ENCODE assay signal across 9 cellular contexts in the genomic region with DNA sequence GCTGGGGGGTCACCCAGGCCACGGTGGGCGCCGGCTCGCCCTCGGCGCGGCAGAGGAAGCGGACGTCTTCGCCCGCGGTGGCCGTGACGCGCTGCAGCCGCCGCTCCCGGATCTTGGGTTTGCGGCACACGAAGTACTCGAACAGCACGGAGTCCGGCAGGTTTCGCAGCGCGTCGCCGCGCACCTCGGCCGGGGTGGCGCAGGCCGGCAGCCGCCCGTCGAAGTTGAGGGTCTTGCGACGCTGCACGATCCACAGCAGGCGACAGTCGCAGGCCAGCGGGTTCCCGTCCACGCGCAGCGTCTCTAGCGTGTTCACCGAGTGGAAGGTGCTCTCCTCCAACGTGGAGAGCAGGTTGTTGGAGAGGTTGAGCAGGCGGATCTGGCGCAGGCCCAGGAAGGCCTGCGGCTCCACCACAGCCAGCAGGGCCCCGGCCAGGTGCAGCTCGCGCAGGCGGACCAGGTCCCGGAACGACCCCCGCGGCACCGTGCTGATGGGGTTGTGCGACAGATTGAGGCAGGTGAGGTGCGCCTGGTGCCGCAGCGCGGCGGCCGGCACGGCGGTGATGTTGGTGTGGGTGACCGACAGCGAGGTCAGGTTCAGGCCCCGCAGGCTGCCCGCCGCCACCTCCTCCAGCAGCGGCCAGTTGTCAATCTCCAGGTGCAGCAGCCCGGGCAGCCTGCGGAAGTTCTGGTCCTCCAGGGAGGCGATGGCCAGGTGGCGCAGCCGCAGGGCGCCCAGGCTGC. TPM values are rescaled to one million over a fixed set of nuclear protein-coding genes. Genes with fewer than 3 reads are reported as not detected.
A peak's percentile ranks its signal among the peaks of the same experiment; 100 is the strongest.
DNase-seq lines count a peak whose midpoint lies in the region; ATAC-seq and TF ChIP-seq lines count a peak whose summit lies in the region.
"Had no signal": no experiment of that assay in that cellular context is flagged by ENCODE, and none has a peak within 500 bp of the region (broad histone marks: within the 10 kb centered on the region; RNA-seq: fewer than 3 reads in every experiment).

No MANE protein-coding gene starts in this region.

- dilution Hi-C loops in mammary epithelial cell (cut with HindIII; ENCODE audit: low sequenced_read_pairs) = loop anchor here (25.0 kb wide), 1 partner anchor 122 kb away; no protein-coding TSS in a partner anchor

- CTCF ChIA-PET in mammary epithelial cell (lab: Charles Lee; ENCODE audit: low non-redundant PET) = no interaction called here

- no peak for TF ChIP-seq CTCF in mammary epithelial cell (conservative IDR thresholded peaks at IDR 0.05 in 1 of 2, IDR thresholded peaks at IDR 0.05 in 1 of 2; ENCODE audit: extremely low read depth in 1 of 2, insufficient read depth in 1 of 2, low read depth in 1 of 2, low read length in 2 of 2)
- TF ChIP-seq CTCF in neutrophil (IDR thresholded peaks at IDR 0.05) = no peak
- no peak for TF ChIP-seq CTCF in foreskin keratinocyte (conservative IDR thresholded peaks at IDR 0.05)

- H2AFZ ChIP-seq in mammary epithelial cell (ENCODE audit: low read depth, low read length) = peak overlapping the region; percentile 74

- DNase-seq in DMS79 (lab: John Stamatoyannopoulos, UW) = peak; percentile 44
- DNase-seq in mammary epithelial cell = peak; percentile 35
- no peak for DNase-seq in foreskin keratinocyte
- DNase-seq in KG1 (lab: John Stamatoyannopoulos, UW) = no peak
- no peak for DNase-seq in GM19240 (ENCODE audit: insufficient read length, low spot score)

- peak overlapping the region; percentile 87 to 90 (median 89) for H3K4me3 Mint-ChIP-seq in IgD-negative memory B cell

- no peak overlapping the region for H3K9ac ChIP-seq in mammary epithelial cell (ENCODE audit: insufficient read depth, low read length)

- in situ Hi-C loops in mammary epithelial cell (cut with MboI; ENCODE audit: low sequenced_read_pairs in 2 of 2) = no loop called here

- peaks cover 5% of the 10 kb centered on the region for H3K36me3 Mint-ChIP-seq in IgD-negative memory B cell

- peaks cover 31% of the 10 kb centered on the region for H3K27me3 ChIP-seq in mammary epithelial cell (ENCODE audit: insufficient read depth, low read length)
- H3K27me3 ChIP-seq in neutrophil = no peaks in the 10 kb centered on the region
- peaks cover 91% of the 10 kb centered on the region for H3K27me3 ChIP-seq in foreskin keratinocyte

- H3K27ac ChIP-seq in mammary epithelial cell (ENCODE audit: insufficient read depth, low read depth, low read length) = no peak overlapping the region
- peak overlapping the region; percentile 99 for H3K27ac ChIP-seq in neutrophil
- H3K27ac ChIP-seq in foreskin keratinocyte = no peak overlapping the region

- no peaks in the 10 kb centered on the region for H3K9me3 ChIP-seq in mammary epithelial cell (replicated peaks; ENCODE audit: insufficient read depth, low read length)
- no peaks in the 10 kb centered on the region for H3K9me3 ChIP-seq in neutrophil

- peaks cover 24 to 32% (median 28%) of the 10 kb centered on the region in 3 donors for H3K4me1 Mint-ChIP-seq in IgD-negative memory B cell

- H3K4me3 ChIP-seq in mammary epithelial cell (replicated peaks in 1 of 3; ENCODE audit: insufficient read depth in 1 of 3, low read depth in 2 of 3, low read length in 3 of 3) (peak overlapping the region in 1 of 3 experiments; percentile 39), neutrophil (ENCODE audit: low read depth in 1 of 2, low read length in 1 of 2) (peak overlapping the region; percentile 95)

- intact Hi-C loops in mammary epithelial cell (cut with micrococcal nuclease) = no loop called here

- no peaks in the 10 kb centered on the region for H3K79me2 ChIP-seq in mammary epithelial cell (ENCODE audit: insufficient read depth, low read length)

- ATAC-seq in GM21825 (IDR thresholded peaks at IDR 0.05; ENCODE audit: unreplicated experiment) (no peak), foreskin keratinocyte (no peak)

- H3K27me3 Mint-ChIP-seq in IgD-negative memory B cell = peaks cover 3% of the 10 kb centered on the region

- H3K27ac Mint-ChIP-seq in IgD-negative memory B cell = peak overlapping the region in 2 of 3 donors; percentile 84 to 92

- peak overlapping the region; percentile 91 for H3K4me2 ChIP-seq in mammary epithelial cell (ENCODE audit: insufficient read depth, low read depth, low read length)

- BruUV-seq in mammary epithelial cell (replicated peaks; lab: Mats Ljungman, UMichigan) = no TSS peak

- H3K36me3 ChIP-seq in mammary epithelial cell (ENCODE audit: insufficient read depth, low read length) = no peaks in the 10 kb centered on the region
- H3K36me3 ChIP-seq in neutrophil = peaks cover 47% of the 10 kb centered on the region

- H4K20me1 ChIP-seq in mammary epithelial cell (ENCODE audit: insufficient read depth, low read length) = peaks cover 9% of the 10 kb centered on the region

- WGBS in mammary epithelial cell (ENCODE audit: low coverage, missing lambda C conversion rate) = 11% methylated on average over 31 of the region's 82 CpGs

- no peaks in the 10 kb centered on the region for H3K9me3 Mint-ChIP-seq in IgD-negative memory B cell

- peaks cover 19% of the 10 kb centered on the region for H3K4me1 ChIP-seq in mammary epithelial cell (ENCODE audit: insufficient read depth, low read length)
- H3K4me1 ChIP-seq in neutrophil (ENCODE audit: control insufficient read depth in 1 of 2, insufficient read depth in 1 of 2, low read depth in 1 of 2, low read length in 1 of 2) = peaks cover 80 to 89% of the 10 kb centered on the region in 2 experiments
- H3K4me1 ChIP-seq in foreskin keratinocyte = no peaks in the 10 kb centered on the region

RNA-seq across cellular contexts. Expression of a gene that starts 8.6 kb away (rescaled TPM):
- 0.26 TPM for polyA plus RNA-seq in IgD-negative memory B cell
- not detected for total RNA-seq in mammary epithelial cell
- not detected for polyA plus RNA-seq in mammary epithelial cell
- not detected for polyA minus RNA-seq in mammary epithelial cell
- total RNA-seq in foreskin keratinocyte = not detected in 2 replicates
- not detected in 2 replicates for polyA plus RNA-seq in foreskin keratinocyte

RNA-seq across cellular contexts. Expression of a gene that starts 17.3 kb away (rescaled TPM):
- 14.7 TPM for polyA plus RNA-seq in IgD-negative memory B cell
- not detected for total RNA-seq in mammary epithelial cell
- polyA plus RNA-seq in mammary epithelial cell = not detected
- not detected for polyA minus RNA-seq in mammary epithelial cell
- total RNA-seq in foreskin keratinocyte = not detected in 2 replicates
- polyA plus RNA-seq in foreskin keratinocyte = not detected in 2 replicates
- total RNA-seq: ureter had no signal

RNA-seq across cellular contexts. Expression of a gene that starts 34.4 kb away (rescaled TPM):
- polyA plus RNA-seq in IgD-negative memory B cell = 4.3 TPM
- total RNA-seq in mammary epithelial cell = under 1 TPM in 1 of 2 donors, not detected in 1; 0.38 TPM
- polyA plus RNA-seq in mammary epithelial cell = not detected
- polyA minus RNA-seq in mammary epithelial cell = not detected
- total RNA-seq in foreskin keratinocyte = 0.17 TPM in 1 of 2 replicates, not detected in the other
- polyA plus RNA-seq in foreskin keratinocyte = 0.17 and 0.22 TPM in 2 replicates

RNA-seq across cellular contexts. Expression of a gene that starts 37.8 kb away (rescaled TPM):
- 308 TPM for polyA plus RNA-seq in IgD-negative memory B cell
- total RNA-seq in mammary epithelial cell = 10 to 100 TPM; 67.7 to 91.6 TPM
- 442 TPM for polyA plus RNA-seq in mammary epithelial cell
- polyA minus RNA-seq in mammary epithelial cell = 35.3 TPM
- total RNA-seq in foreskin keratinocyte = 176 and 197 TPM in 2 replicates
- 335 and 343 TPM in 2 replicates for polyA plus RNA-seq in foreskin keratinocyte

RNA-seq across cellular contexts. Expression of a gene that starts 37.9 kb away (rescaled TPM):
- 20.8 TPM for polyA plus RNA-seq in IgD-negative memory B cell
- total RNA-seq in mammary epithelial cell = 10 to 100 TPM; 21.8 to 50.7 TPM
- polyA plus RNA-seq in mammary epithelial cell = 13.5 TPM
- polyA minus RNA-seq in mammary epithelial cell = 3.9 TPM
- 15.8 and 18.8 TPM in 2 replicates for total RNA-seq in foreskin keratinocyte
- polyA plus RNA-seq in foreskin keratinocyte = 11.6 and 14.1 TPM in 2 replicates

Comparison
In these comparisons a context has a peak if more than half of its experiments do, and no peak if none do; other contexts are left out.
1. DNase-seq: peak in DMS79 (single experiment) and mammary epithelial cell (single experiment); none in foreskin keratinocyte (0 of 2), KG1 (single experiment) and GM19240 (single experiment).
2. RNA of a gene that starts 17.3 kb away (polyA plus RNA-seq): 14.7 TPM in IgD-negative memory B cell (single experiment); not detected in mammary epithelial cell (single experiment) and not detected in foreskin keratinocyte; every median in the first group is over 10 times any median in the second.